8 cellular contexts compared by ENCODE assay signal in genomic region chr7:32204361-32205018, GRCh38.
DNase-seq lines count a peak whose midpoint lies in the region; ATAC-seq and TF ChIP-seq lines count a peak whose summit lies in the region.
"Had no signal": no experiment of that assay in that cellular context is flagged by ENCODE, and none has a peak within 500 bp of the region (broad histone marks: within the 10 kb centered on the region; RNA-seq: fewer than 3 reads in every experiment).

No MANE protein-coding gene starts in this region.

- peak; percentile 64 for TF ChIP-seq CTCF in GM06990 (IDR thresholded peaks at IDR 0.05; ENCODE audit: insufficient read depth, low read length, poor library complexity, severe bottlenecking)
- peak; percentile 70 to 89 for TF ChIP-seq CTCF in GM23338 (conservative IDR thresholded peaks at IDR 0.05; ENCODE audit: low read depth in 2 of 2)
- TF ChIP-seq CTCF in SK-N-SH (IDR thresholded peaks at IDR 0.05) = peak; percentile 98

- peaks cover 7% of the 10 kb centered on the region for H3K4me1 Mint-ChIP-seq in GM23338
- H3K4me1 Mint-ChIP-seq: central memory CD8-positive, alpha-beta T cell had no signal

- H3K4me2 ChIP-seq in GM23338 (no peak overlapping the region), SK-N-SH (peak overlapping the region; percentile 76)

- TF ChIP-seq RAD21 in SK-N-SH (IDR thresholded peaks at IDR 0.05; ENCODE audit: low read length) = peak; percentile 88

- no peaks in the 10 kb centered on the region for H3F3A ChIP-seq in GM23338 (replicated peaks; ENCODE audit: low read depth)
- H3F3A ChIP-seq in SK-N-SH (replicated peaks; ENCODE audit: insufficient read depth) = no peaks in the 10 kb centered on the region

- H2AFZ ChIP-seq in GM23338 (no peak overlapping the region), SK-N-SH (ENCODE audit: low read depth) (peak overlapping the region; percentile 53)

- POLR2A ChIA-PET in SK-N-SH (lab: Yijun Ruan, JAX) = no interaction called here

- TF ChIP-seq EP300 in SK-N-SH (IDR thresholded peaks at IDR 0.05; ENCODE audit: borderline replicate concordance in 1 of 2, low read depth in 1 of 2, low read length in 1 of 2) = no peak

- H3K36me3 ChIP-seq in GM06990 (ENCODE audit: control insufficient read depth, insufficient read depth, low read length) (no peaks in the 10 kb centered on the region), GM23338 (ENCODE audit: insufficient read depth) (no peaks in the 10 kb centered on the region), SK-N-SH (replicated peaks in 1 of 2; ENCODE audit: control insufficient read depth in 1 of 2, insufficient read depth in 2 of 2, low read length in 1 of 2) (no peaks in the 10 kb centered on the region)

- H3K36me3 Mint-ChIP-seq in GM23338 (ENCODE audit: low read depth) = no peaks in the 10 kb centered on the region

- no peak overlapping the region for H3K4me3 Mint-ChIP-seq in GM23338
- H3K4me3 Mint-ChIP-seq: central memory CD8-positive, alpha-beta T cell had no signal

- H3K27ac ChIP-seq in GM23338 (ENCODE audit: low read depth) (no peak overlapping the region), SK-N-SH (ENCODE audit: low read depth in 2 of 2, low read length in 1 of 2) (no peak overlapping the region)

- H3K27me3 ChIP-seq in GM06990 (replicated peaks; ENCODE audit: control insufficient read depth, insufficient read depth, low read length) (no peaks in the 10 kb centered on the region), GM23338 (ENCODE audit: insufficient read depth) (0 out of 2 replicates have a peak, but pooled peaks cover 6% of the 10 kb centered on the region), SK-N-SH (ENCODE audit: insufficient read depth) (peaks cover 39% of the 10 kb centered on the region)

- H3K4me1 ChIP-seq in GM23338 (ENCODE audit: insufficient read depth) = peaks cover 3% of the 10 kb centered on the region; the same call in 1 of the 2 replicates
- no peaks in the 10 kb centered on the region for H3K4me1 ChIP-seq in SK-N-SH (ENCODE audit: control insufficient read depth in 1 of 2, insufficient read depth in 2 of 2, low read depth in 1 of 2, low read length in 1 of 2)

- H4K20me1 ChIP-seq in GM23338 (replicated peaks; ENCODE audit: insufficient read depth) (no peaks in the 10 kb centered on the region; the same call in none of the 2 replicates), SK-N-SH (ENCODE audit: insufficient read depth) (no peaks in the 10 kb centered on the region)

- no peak for DNase-seq in GM06990 (ENCODE audit: extremely low read depth, insufficient read length)
- peak; percentile 86 for DNase-seq in GM23338 (ENCODE audit: low spot score)
- DNase-seq in NCI-H1092 (lab: John Stamatoyannopoulos, UW) = peak; percentile 85
- peak; percentile 43 for DNase-seq in SK-N-SH
- DNase-seq in fibroblast of peridontal ligament (ENCODE audit: extremely low read depth) = peak; percentile 89
- peak; percentile 24 for DNase-seq in non-pigmented ciliary epithelial cell (ENCODE audit: low read depth)
- DNase-seq in activated effector memory CD4-positive, alpha-beta T cell treated with anti-CD3 and anti-CD28 coated beads, Interleukin-2, amount 50 U/mL, for 16 hours = no peak

- H3K27ac Mint-ChIP-seq in GM23338 = no peak overlapping the region

- CTCF ChIA-PET in SK-N-SH (lab: Yijun Ruan, JAX) = interaction anchor here (0.6 to 9.6 kb wide), 18 partner anchors 16 to 1818 kb away, joined by 3 to 163 read pairs (median 4); no protein-coding TSS in a partner anchor

- no peaks in the 10 kb centered on the region for H3K9me2 ChIP-seq in GM23338 (ENCODE audit: insufficient read depth)
- H3K9me2 ChIP-seq in SK-N-SH = no peaks in the 10 kb centered on the region

- 13% methylated on average over 7 of the region's 9 CpGs for WGBS in SK-N-SH (ENCODE audit: low lambda C conversion rate)

- no peaks in the 10 kb centered on the region for H3K79me2 ChIP-seq in GM23338 (replicated peaks; ENCODE audit: insufficient read depth)
- no peaks in the 10 kb centered on the region for H3K79me2 ChIP-seq in SK-N-SH (ENCODE audit: insufficient read depth)

- peaks cover 9% of the 10 kb centered on the region for H3K27me3 Mint-ChIP-seq in GM23338 (ENCODE audit: insufficient read depth, low read depth, poor library complexity)
- H3K27me3 Mint-ChIP-seq: central memory CD8-positive, alpha-beta T cell had no signal

- ATAC-seq in GM23338 = peak; percentile 93

- no peaks in the 10 kb centered on the region for H3K9me3 ChIP-seq in SK-N-SH

- H3K9ac ChIP-seq in SK-N-SH = no peak overlapping the region

- no peaks in the 10 kb centered on the region for H3K9me3 Mint-ChIP-seq in GM23338

- H3K4me3 ChIP-seq in GM06990 (replicated peaks; ENCODE audit: low read depth, low read length) (no peak overlapping the region), GM23338 (no peak overlapping the region), SK-N-SH (ENCODE audit: low read depth in 2 of 2, low read length in 1 of 2) (peak overlapping the region; percentile 42 to 58)

TF ChIP-seq in GM23338, 12 proteins besides CTCF, POLR2A, EP300 and RAD21:
- TF ChIP-seq STAT1 (IDR thresholded peaks at IDR 0.05; ENCODE audit: unreplicated experiment) (no peak), ZNF331 (CRISPR knock-in tag; IDR thresholded peaks at IDR 0.05; ENCODE audit: low read depth) (no peak), REST (IDR thresholded peaks at IDR 0.05; ENCODE audit: unreplicated experiment) (no peak), NANOG (IDR thresholded peaks at IDR 0.05; ENCODE audit: borderline replicate concordance) (no peak), EZH2 (IDR thresholded peaks at IDR 0.05; ENCODE audit: low read depth, unreplicated experiment) (no peak)

TF ChIP-seq in SK-N-SH, 30 proteins besides CTCF, POLR2A, EP300 and RAD21 (continues in another document):
- TF ChIP-seq TCF12 (IDR thresholded peaks at IDR 0.05) (peak; percentile 21; the same call in 1 of the 2 replicates), TAF1 (IDR thresholded peaks at IDR 0.05; ENCODE audit: borderline replicate concordance, low read depth, low read length) (no peak), RCOR1 (IDR thresholded peaks at IDR 0.05; ENCODE audit: low read length) (no peak), NRF1 (IDR thresholded peaks at IDR 0.05; ENCODE audit: low read depth, low read length) (0 out of 2 replicates have a peak, but pooled peaks have one; percentile 20), NFIC (IDR thresholded peaks at IDR 0.05; ENCODE audit: borderline replicate concordance) (no peak; the same call in 1 of the 2 replicates), USF1 (IDR thresholded peaks at IDR 0.05; ENCODE audit: borderline replicate concordance, low read depth) (no peak), MEF2A (IDR thresholded peaks at IDR 0.05; ENCODE audit: borderline replicate concordance, low read depth) (no peak), CHD2 (IDR thresholded peaks at IDR 0.05; ENCODE audit: low read length, partially characterized antibody) (no peak), GATA2 (CRISPR knock-in tag; IDR thresholded peaks at IDR 0.05) (no peak), RFX5 (IDR thresholded peaks at IDR 0.05; ENCODE audit: low read length) (no peak), FOSL2 (IDR thresholded peaks at IDR 0.05; ENCODE audit: borderline replicate concordance, low read depth) (no peak), USF2 (IDR thresholded peaks at IDR 0.05; ENCODE audit: borderline replicate concordance, low read depth, low read length) (no peak), YY1 (IDR thresholded peaks at IDR 0.05; ENCODE audit: low read depth) (no peak), GABPA (IDR thresholded peaks at IDR 0.05; ENCODE audit: low read depth) (no peak), REST (IDR thresholded peaks at IDR 0.05; ENCODE audit: low read depth, low read length) (peak; percentile 85), FOXM1 (IDR thresholded peaks at IDR 0.05; ENCODE audit: low read depth) (no peak), SMC3 (IDR thresholded peaks at IDR 0.05; ENCODE audit: low read depth, low read length) (peak; percentile 96)

Comparison
In these comparisons a context has a peak if more than half of its experiments do, and no peak if none do; other contexts are left out.
1. DNase-seq: peak in GM23338 (single experiment), NCI-H1092 (single experiment), SK-N-SH (single experiment), fibroblast of peridontal ligament (single experiment) and non-pigmented ciliary epithelial cell (single experiment); none in GM06990 (single experiment) and activated effector memory CD4-positive, alpha-beta T cell treated with anti-CD3 and anti-CD28 coated beads, Interleukin-2, amount 50 U/mL, for 16 hours (single experiment).
2. H3K4me3 ChIP-seq: peak in SK-N-SH (2 of 2); none in GM06990 (single experiment) and GM23338 (single experiment).
3. Peak in every context shown above with its lines, with median percentiles within 50 percentile points of each other: CTCF ChIP-seq.